1 cellular context compared by ENCODE assay signal in genomic region chr19:39497850-39498261, GRCh38.
A peak's percentile ranks its signal among the peaks of the same experiment; 100 is the strongest.
TF ChIP-seq lines count a peak whose summit lies in the region.

No MANE protein-coding gene starts in this region.

TF ChIP-seq in HEK293, 187 proteins besides CTCF, POLR2A, EP300 and RAD21 (continued from another document):
- TF ChIP-seq KLF16 (tag by site-specific recombination; IDR thresholded peaks at IDR 0.05) (peak; percentile 81), PATZ1 (tag by site-specific recombination; IDR thresholded peaks at IDR 0.05) (peak; percentile 94), ZSCAN30 (tag by site-specific recombination; IDR thresholded peaks at IDR 0.05) (peak; percentile 82; the same call in 1 of the 2 replicates), ZNF335 (tag by site-specific recombination; conservative IDR thresholded peaks at IDR 0.05) (peak; percentile 100), ZFP41 (tag by site-specific recombination; IDR thresholded peaks at IDR 0.05; ENCODE audit: borderline replicate concordance) (no peak), ZNF221 (tag by site-specific recombination; IDR thresholded peaks at IDR 0.05; ENCODE audit: borderline replicate concordance) (0 out of 2 replicates have a peak, but pooled peaks have one; percentile 62), ZBTB6 (tag by site-specific recombination; IDR thresholded peaks at IDR 0.05) (0 out of 2 replicates have a peak, but pooled peaks have one; percentile 27), PRDM4 (tag by site-specific recombination; IDR thresholded peaks at IDR 0.05) (no peak), PBX3 (CRISPR knock-in tag; IDR thresholded peaks at IDR 0.05) (no peak), ZFP69B (tag by site-specific recombination; IDR thresholded peaks at IDR 0.05) (peak; percentile 75; the same call in 1 of the 2 replicates), ZBTB48 (tag by site-specific recombination; IDR thresholded peaks at IDR 0.05) (peak; percentile 63; the same call in 1 of the 2 replicates), ZNF785 (tag by site-specific recombination; IDR thresholded peaks at IDR 0.05) (peak; percentile 54; the same call in 1 of the 2 replicates), REPIN1 (tag by site-specific recombination; IDR thresholded peaks at IDR 0.05; ENCODE audit: low read depth) (peak; percentile 16; the same call in 1 of the 2 replicates), ZNF10 (tag by site-specific recombination; IDR thresholded peaks at IDR 0.05) (0 out of 2 replicates have a peak, but pooled peaks have one; percentile 21), ZBTB8A (tag by site-specific recombination; IDR thresholded peaks at IDR 0.05) (peak; percentile 36), KLF10 (tag by site-specific recombination; IDR thresholded peaks at IDR 0.05) (peak; percentile 46; the same call in 1 of the 2 replicates), ZNF398 (tag by site-specific recombination; IDR thresholded peaks at IDR 0.05) (peak; percentile 92), ZNF248 (tag by site-specific recombination; IDR thresholded peaks at IDR 0.05) (no peak), HIC1 (tag by site-specific recombination; IDR thresholded peaks at IDR 0.05) (peak; percentile 77), KLF1 (tag by site-specific recombination; IDR thresholded peaks at IDR 0.05) (no peak; the same call in 1 of the 2 replicates), GLIS1 (tag by site-specific recombination; IDR thresholded peaks at IDR 0.05) (peak; percentile 23), YY1 (tag by site-specific recombination; IDR thresholded peaks at IDR 0.05) (0 out of 2 replicates have a peak, but pooled peaks have one; percentile 13), ZNF596 (tag by site-specific recombination; IDR thresholded peaks at IDR 0.05) (0 out of 2 replicates have a peak, but pooled peaks have one; percentile 12), ZNF157 (tag by site-specific recombination; IDR thresholded peaks at IDR 0.05) (0 out of 2 replicates have a peak, but pooled peaks have one; percentile 35), ZBTB11 (tag by site-specific recombination; conservative IDR thresholded peaks at IDR 0.05; ENCODE audit: low read depth) (peak; percentile 62; the same call in 1 of the 2 replicates), ZNF660 (tag by site-specific recombination; IDR thresholded peaks at IDR 0.05) (peak; percentile 81), GLIS2 (tag by site-specific recombination; IDR thresholded peaks at IDR 0.05) (peak; percentile 76)
